In the genomic region with DNA sequence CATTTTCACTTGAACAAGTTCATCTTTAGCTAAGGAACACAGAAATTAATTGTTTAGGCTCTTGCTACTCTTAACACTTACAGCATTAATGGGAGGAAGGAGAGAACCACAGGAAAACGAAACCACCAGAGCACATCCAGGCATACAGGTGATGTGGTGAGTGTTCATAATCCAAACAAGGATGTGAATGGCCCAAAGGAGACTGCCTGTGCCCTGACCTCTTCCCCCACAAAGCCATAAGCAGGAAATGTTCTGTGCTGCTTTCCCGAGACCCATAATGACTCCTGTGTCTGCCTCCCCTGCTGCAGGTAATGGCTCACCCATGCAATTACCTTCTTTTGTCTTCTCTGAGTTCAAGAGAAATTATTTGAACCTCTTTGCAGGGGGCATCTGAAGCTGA, we compare ENCODE assay signal across 19 cellular contexts.
DNase-seq lines count a peak whose midpoint lies in the region; ATAC-seq and TF ChIP-seq lines count a peak whose summit lies in the region.
"Had no signal": no experiment of that assay in that cellular context is flagged by ENCODE, and none has a peak within 500 bp of the region (broad histone marks: within the 10 kb centered on the region; RNA-seq: fewer than 3 reads in every experiment).

No MANE protein-coding gene starts in this region.

- H3K4me1 ChIP-seq in PC-9 (replicated peaks; ENCODE audit: insufficient read depth) = no peaks in the 10 kb centered on the region
- no peaks in the 10 kb centered on the region for H3K4me1 ChIP-seq in right lobe of liver

- POLR2A ChIA-PET in PC-9 (lab: Charles Lee; ENCODE audit: unreplicated experiment) = no interaction called here

- no TSS peak for BruUV-seq in PC-9 (replicated peaks; lab: Mats Ljungman, UMichigan)

- intact Hi-C loops in PC-9 (cut with micrococcal nuclease; ENCODE audit: unreplicated experiment) = no loop called here
- intact Hi-C loops in right lobe of liver (cut with DNase I) = no loop called here

- no peak for ATAC-seq in right lobe of liver
- ATAC-seq: HCT116 had no signal

- H2AFZ ChIP-seq in PC-9 = peak overlapping the region; percentile 52; the same call in 1 of the 2 replicates

- no peaks in the 10 kb centered on the region for H3K9me3 ChIP-seq in PC-9 (ENCODE audit: insufficient read depth, low read depth)
- H3K9me3 ChIP-seq in right lobe of liver = no peaks in the 10 kb centered on the region

- H3K27me3 ChIP-seq in PC-9 (ENCODE audit: insufficient read depth, low read depth) (no peaks in the 10 kb centered on the region), kidney epithelial cell (ENCODE audit: control insufficient read depth, insufficient read depth, low read length) (no peaks in the 10 kb centered on the region), right lobe of liver (no peaks in the 10 kb centered on the region), brain microvascular endothelial cell (replicated peaks) (no peaks in the 10 kb centered on the region)

- CTCF ChIA-PET in PC-9 (lab: Charles Lee) = no interaction called here

- H3K9me2 ChIP-seq in PC-9 (ENCODE audit: insufficient read depth) = no peaks in the 10 kb centered on the region

- H3F3A ChIP-seq in PC-9 (ENCODE audit: insufficient read depth, low read depth) = no peaks in the 10 kb centered on the region

- no peaks in the 10 kb centered on the region for H4K20me1 ChIP-seq in PC-9 (ENCODE audit: insufficient read depth)

- H3K36me3 ChIP-seq in PC-9 (ENCODE audit: low read depth) (no peaks in the 10 kb centered on the region), kidney epithelial cell (ENCODE audit: control insufficient read depth, insufficient read depth, low read length) (no peaks in the 10 kb centered on the region), right lobe of liver (no peaks in the 10 kb centered on the region), brain microvascular endothelial cell (replicated peaks) (no peaks in the 10 kb centered on the region)

- WGBS in right lobe of liver (ENCODE audit: insufficient coverage, low coverage, low lambda C conversion rate, missing lambda C conversion rate) = 36% methylated on average over 2 of the region's 2 CpGs

- H3K4me2 ChIP-seq in PC-9 = no peak overlapping the region

- H3K4me3 ChIP-seq in PC-9 = no peak overlapping the region
- H3K4me3 ChIP-seq in kidney epithelial cell (ENCODE audit: low read depth, low read length) = no peak overlapping the region
- no peak overlapping the region for H3K4me3 ChIP-seq in right lobe of liver
- H3K4me3 ChIP-seq in brain microvascular endothelial cell (ENCODE audit: low read depth, low read length) = no peak overlapping the region

- H3K79me2 ChIP-seq in PC-9 (ENCODE audit: low read depth) = no peaks in the 10 kb centered on the region

- DNase-seq in DMS153 (lab: John Stamatoyannopoulos, UW) (peak; percentile 79), HT1080 (ENCODE audit: low read depth) (peak; percentile 58), PC-9 (no peak), kidney epithelial cell (ENCODE audit: low read depth) (peak; percentile 10), right lobe of liver (no peak), brain microvascular endothelial cell (no peak), NCI-H1694 treated with DMSO at 0.1 percent for 48 hours (lab: John Stamatoyannopoulos, UW) (no peak)
- DNase-seq: ACHN, AML-193, DND-41, Kasumi-1, MM.1S, NCI-H1105 treated with DMSO at 0.1 percent for 48 hours, NCI-H2029 treated with DMSO at 0.1 percent for 48 hours, NCI-H524, OCI-M1, RPMI8226, SIG-M5 had no signal

- TF ChIP-seq POLR2A in right lobe of liver (IDR thresholded peaks at IDR 0.05) = no peak

- H3K27ac ChIP-seq in PC-9 (no peak overlapping the region), right lobe of liver (no peak overlapping the region), brain microvascular endothelial cell (no peak overlapping the region)

- in situ Hi-C loops in brain microvascular endothelial cell (cut with HindIII; ENCODE audit: low pct_ligation_motif_present, low sequenced_read_pairs) = no loop called here

- TF ChIP-seq CTCF in PC-9 (conservative IDR thresholded peaks at IDR 0.05) (no peak), kidney epithelial cell (IDR thresholded peaks at IDR 0.05; ENCODE audit: insufficient read depth, low read length, poor library complexity, severe bottlenecking) (no peak), right lobe of liver (IDR thresholded peaks at IDR 0.05) (no peak), brain microvascular endothelial cell (IDR thresholded peaks at IDR 0.05; ENCODE audit: low read depth, low read length, missing control alignments) (no peak)

Comparison
In these comparisons a context has a peak if more than half of its experiments do, and no peak if none do; other contexts are left out.
1. DNase-seq: peak in DMS153 (single experiment), HT1080 (single experiment) and kidney epithelial cell (single experiment); none in PC-9 (0 of 2), right lobe of liver (0 of 3), brain microvascular endothelial cell (single experiment) and NCI-H1694 treated with DMSO at 0.1 percent for 48 hours (single experiment).